In genomic region chr5:31866166-31866565, GRCh38 we compare ENCODE assay signal across 19 cellular contexts.
DNase-seq lines count a peak whose midpoint lies in the region; ATAC-seq and TF ChIP-seq lines count a peak whose summit lies in the region.
"Had no signal": no experiment of that assay in that cellular context is flagged by ENCODE, and none has a peak within 500 bp of the region (broad histone marks: within the 10 kb centered on the region; RNA-seq: fewer than 3 reads in every experiment).

No MANE protein-coding gene starts in this region.

- H3K27me3 ChIP-seq in CD4-positive, alpha-beta T cell (ENCODE audit: control insufficient read depth, insufficient read depth, low read length) = no peaks in the 10 kb centered on the region
- H3K27me3 ChIP-seq: BE2C had no signal

- peaks cover 2% of the 10 kb centered on the region for H3K27me3 Mint-ChIP-seq in activated CD4-positive, alpha-beta T cell treated with anti-CD3 and anti-CD28 coated beads, Interleukin-2, amount 10 ng/mL, durations not matched to agents 7 days and 5 days
- no peaks in the 10 kb centered on the region for H3K27me3 Mint-ChIP-seq in CD4-positive, alpha-beta T cell

- H3K4me1 Mint-ChIP-seq in activated CD4-positive, alpha-beta T cell treated with anti-CD3 and anti-CD28 coated beads, Interleukin-2, amount 10 ng/mL, durations not matched to agents 7 days and 5 days = peaks cover 28% of the 10 kb centered on the region
- H3K4me1 Mint-ChIP-seq in CD4-positive, alpha-beta T cell (ENCODE audit: low read depth) = peaks cover 68% of the 10 kb centered on the region
- H3K4me1 Mint-ChIP-seq: CD4-positive, CD25-positive, alpha-beta regulatory T cell had no signal

- H3K4me3 ChIP-seq in coronary artery = no peak overlapping the region

- intact Hi-C loops in CD4-positive, alpha-beta T cell (cut with DNase I, micrococcal nuclease) = no loop called here

- no peak for TF ChIP-seq CTCF in CD4-positive, alpha-beta T cell (IDR thresholded peaks at IDR 0.05)
- no peak for TF ChIP-seq CTCF in VCaP (conservative IDR thresholded peaks at IDR 0.05)
- no peak for TF ChIP-seq CTCF in coronary artery (IDR thresholded peaks at IDR 0.05)

- H3K4me3 Mint-ChIP-seq in activated CD4-positive, alpha-beta T cell treated with anti-CD3 and anti-CD28 coated beads, Interleukin-2, amount 10 ng/mL, durations not matched to agents 7 days and 5 days = no peak overlapping the region
- peak overlapping the region; percentile 68 for H3K4me3 Mint-ChIP-seq in CD4-positive, alpha-beta T cell
- H3K4me3 Mint-ChIP-seq: CD4-positive, CD25-positive, alpha-beta regulatory T cell had no signal

- CTCF ChIA-PET in activated CD4-positive, alpha-beta T cell treated with anti-CD3 and anti-CD28 coated beads, Interleukin-2, amount 10 ng/mL, durations not matched to agents 7 days and 5 days (lab: Charles Lee) = no interaction called here
- CTCF ChIA-PET in CD4-positive, alpha-beta T cell (lab: Charles Lee) = interaction anchor here (1.1 kb wide), 1 partner anchor 211 kb away, joined by 3 read pairs; no protein-coding TSS in a partner anchor

- no peaks in the 10 kb centered on the region for H3K9me3 ChIP-seq in CD4-positive, alpha-beta T cell (ENCODE audit: control insufficient read depth, low read length)
- H3K9me3 ChIP-seq: BE2C had no signal

- H3K36me3 Mint-ChIP-seq in activated CD4-positive, alpha-beta T cell treated with anti-CD3 and anti-CD28 coated beads, Interleukin-2, amount 10 ng/mL, durations not matched to agents 7 days and 5 days (ENCODE audit: low read depth) = no peaks in the 10 kb centered on the region
- H3K36me3 Mint-ChIP-seq in CD4-positive, alpha-beta T cell (ENCODE audit: low read depth) = peaks cover under 1% of the 10 kb centered on the region
- H3K36me3 Mint-ChIP-seq: CD4-positive, CD25-positive, alpha-beta regulatory T cell had no signal

- no peak overlapping the region for H3K27ac ChIP-seq in CD4-positive, alpha-beta T cell (ENCODE audit: low read depth, low read length)
- H3K27ac ChIP-seq in VCaP (peak overlapping the region; percentile 79), coronary artery (no peak overlapping the region)

- peak overlapping the region; percentile 71 for H3K27ac Mint-ChIP-seq in activated CD4-positive, alpha-beta T cell treated with anti-CD3 and anti-CD28 coated beads, Interleukin-2, amount 10 ng/mL, durations not matched to agents 7 days and 5 days
- H3K27ac Mint-ChIP-seq in CD4-positive, alpha-beta T cell = peak overlapping the region; percentile 85

- peak; percentile 58 for ATAC-seq in CD4-positive, alpha-beta T cell (ENCODE audit: poor library complexity)
- no peak for ATAC-seq in GM18867 (IDR thresholded peaks at IDR 0.05; ENCODE audit: unreplicated experiment)
- ATAC-seq: Right ventricle myocardium inferior had no signal

- H3K9me3 Mint-ChIP-seq in activated CD4-positive, alpha-beta T cell treated with anti-CD3 and anti-CD28 coated beads, Interleukin-2, amount 10 ng/mL, durations not matched to agents 7 days and 5 days = no peaks in the 10 kb centered on the region
- no peaks in the 10 kb centered on the region for H3K9me3 Mint-ChIP-seq in CD4-positive, alpha-beta T cell

- no peak for DNase-seq in activated CD4-positive, alpha-beta T cell treated with anti-CD3 and anti-CD28 coated beads, Interleukin-2, amount 10 ng/mL, durations not matched to agents 7 days and 5 days
- no peak for DNase-seq in activated CD4-positive, alpha-beta T cell treated with anti-CD3 and anti-CD28 coated beads for 48 hours
- DNase-seq in CD4-positive, alpha-beta T cell = peak in 5 of 10 experiments; percentile 7 to 24 (median 19)
- DNase-seq in coronary artery (ENCODE audit: low spot score) (peak; percentile 41), superior temporal gyrus (ENCODE audit: extremely low spot score) (no peak), HuH-7.5 (ENCODE audit: low spot score) (no peak)
- DNase-seq: BE2C; Calu3; CD4-positive, CD25-positive, alpha-beta regulatory T cell; GOT3; NCI-H1092 treated with DMSO at 0.1 percent for 48 hours; NCI-H146; NCI-H2081; NCI-H2171 treated with DMSO at 0.1 percent for 48 hours; NCI-H446; NCI-H526 treated with DMSO at 0.1 percent for 48 hours had no signal

- POLR2A ChIA-PET in activated CD4-positive, alpha-beta T cell treated with anti-CD3 and anti-CD28 coated beads, Interleukin-2, amount 10 ng/mL, durations not matched to agents 7 days and 5 days (lab: Charles Lee) = no interaction called here
- POLR2A ChIA-PET in CD4-positive, alpha-beta T cell (lab: Charles Lee) = interaction anchor here (0.6 to 3.7 kb wide), 9 partner anchors 11 to 724 kb away, joined by 3 to 48 read pairs (median 5); no protein-coding TSS in a partner anchor
